Comparison of ENCODE assay signal across 28 cellular contexts in genomic region chr14:104201496-104201895, GRCh38.
"Had no signal": no experiment of that assay in that cellular context is flagged by ENCODE, and none has a peak within 500 bp of the region (broad histone marks: within the 10 kb centered on the region; RNA-seq: fewer than 3 reads in every experiment).

No MANE protein-coding gene starts in this region.

- H3K27me3 ChIP-seq: adrenal gland, body of pancreas, cardiac muscle cell, colonic mucosa had no signal

- ATAC-seq: activated CD8-positive, alpha-beta memory T cell treated with anti-CD3 and anti-CD28 coated beads, Interleukin-2, amount 10 ng/mL, durations not matched to agents 7 days and 5 days; activated CD8-positive, alpha-beta T cell treated with anti-CD3 and anti-CD28 coated beads, Interleukin-2, amount 10 ng/mL, durations not matched to agents 7 days and 5 days; activated naive CD8-positive, alpha-beta T cell treated with anti-CD3 and anti-CD28 coated beads, Interleukin-2, amount 50 U/mL, for 24 hours; gastroesophageal sphincter; WTC11 had no signal

- H3K9me3 ChIP-seq: adrenal gland, body of pancreas, breast epithelium, colonic mucosa, esophagus squamous epithelium, gastroesophageal sphincter, heart right ventricle had no signal

- DNase-seq: activated CD4-positive, alpha-beta T cell treated with anti-CD3 and anti-CD28 coated beads for 48 hours; activated CD4-positive, alpha-beta T cell treated with anti-CD3 and anti-CD28 coated beads, Interleukin-2, amount 50 U/mL, for 1 hour; activated CD4-positive, alpha-beta T cell treated with anti-CD3 and anti-CD28 coated beads, Interleukin-2, amount 50 U/mL, for 48 hours; activated CD8-positive, alpha-beta memory T cell treated with anti-CD3 and anti-CD28 coated beads, Interleukin-2, amount 10 ng/mL, durations not matched to agents 7 days and 5 days; activated CD8-positive, alpha-beta memory T cell treated with anti-CD3 and anti-CD28 coated beads, Interleukin-2, amount 50 U/mL, for 4 hours; activated CD8-positive, alpha-beta T cell treated with anti-CD3 and anti-CD28 coated beads, Interleukin-2, amount 10 ng/mL, durations not matched to agents 7 days and 5 days; activated effector memory CD4-positive, alpha-beta T cell treated with anti-CD3 and anti-CD28 coated beads, Interleukin-2, amount 50 U/mL, for 16 hours; activated naive CD4-positive, alpha-beta T cell treated with anti-CD3 and anti-CD28 coated beads for 36 hours; activated naive CD8-positive, alpha-beta T cell treated with anti-CD3 and anti-CD28 coated beads for 36 hours; activated naive CD8-positive, alpha-beta T cell treated with anti-CD3 and anti-CD28 coated beads, Interleukin-2, amount 50 U/mL, for 24 hours; activated T-cell treated with anti-CD3 and anti-CD28 coated beads, Interleukin-2, amount 50 U/mL, for 1 hour; activated T-cell treated with anti-CD3 and anti-CD28 coated beads, Interleukin-2, amount 50 U/mL, for 48 hours; aorta; central memory CD4-positive, alpha-beta T cell; cerebellar nuclear complex; colonic mucosa; effector CD8-positive, alpha-beta T cell; esophagus squamous epithelium; foreskin melanocyte; heart right ventricle; T-helper 2 cell had no signal

- H3K4me1 ChIP-seq: adrenal gland, colonic mucosa, gastroesophageal sphincter, heart right ventricle had no signal

- H3K4me3 ChIP-seq: adrenal gland, body of pancreas, breast epithelium, cardiac muscle cell, colonic mucosa, esophagus squamous epithelium, gastroesophageal sphincter, heart right ventricle had no signal

- H3K36me3 ChIP-seq: adrenal gland, breast epithelium, cardiac muscle cell, colonic mucosa, esophagus squamous epithelium, gastroesophageal sphincter, heart right ventricle had no signal

- H3K27ac ChIP-seq: adrenal gland, breast epithelium, cardiac muscle cell, colonic mucosa, epithelial cell of prostate, esophagus squamous epithelium, gastroesophageal sphincter, heart right ventricle had no signal
